ENCODE assay signal across 9 cellular contexts in genomic region chr1:109821221-109821669, GRCh38. TPM values are rescaled to one million over a fixed set of nuclear protein-coding genes. Genes with fewer than 3 reads are reported as not detected.
A peak's percentile ranks its signal among the peaks of the same experiment; 100 is the strongest.
DNase-seq lines count a peak whose midpoint lies in the region; FAIRE-seq and TF ChIP-seq lines count a peak whose summit lies in the region.
"Had no signal": no experiment of that assay in that cellular context is flagged by ENCODE, and none has a peak within 500 bp of the region (broad histone marks: within the 10 kb centered on the region; RNA-seq: fewer than 3 reads in every experiment).

No MANE protein-coding gene starts in this region.

- DNase-seq in GM10248 (ENCODE audit: extremely low spot score): peak; percentile 12
- DNase-seq in RKO (ENCODE audit: low spot score): peak; percentile 52
- DNase-seq in epidermal melanocyte (ENCODE audit: insufficient read length, low spot score): peak; percentile 84
- DNase-seq in posterior vena cava (ENCODE audit: low spot score): peak; percentile 95
- DNase-seq in NCI-H187 treated with DMSO at 0.1 percent for 48 hours (lab: John Stamatoyannopoulos, UW): no peak
- no peak for DNase-seq in NCI-H2171 (lab: John Stamatoyannopoulos, UW)
- no peak for DNase-seq in RPMI8226
- DNase-seq in GM12891 (ENCODE audit: insufficient read length, low spot score): no peak

- no peak for TF ChIP-seq CTCF in GM10248 (IDR thresholded peaks at IDR 0.05; ENCODE audit: control extremely low read depth, extremely low read depth, low read depth, missing control alignments)

- FAIRE-seq in GM12891 (lab: Jason Lieb, UNC): no peak

- CTCF ChIA-PET in GM10248 (lab: Yijun Ruan, JAX): interaction anchor here (1.3 to 1.4 kb wide), 2 partner anchors 30 to 181 kb away, joined by 3 to 6 read pairs; no protein-coding TSS in a partner anchor

- no peak for TF ChIP-seq POLR2A in GM12891 (IDR thresholded peaks at IDR 0.05; ENCODE audit: low read depth, low read length)

- intact Hi-C loops in posterior vena cava (cut with DNase I): loop anchor here (5.0 to 10.0 kb wide), 2 partner anchors 54 to 56 kb away; no protein-coding TSS in a partner anchor

- POLR2A ChIA-PET in GM10248 (lab: Yijun Ruan, JAX): no interaction called here

TF ChIP-seq in GM12891, 5 proteins besides CTCF, POLR2A, EP300 and RAD21:
- TF ChIP-seq SPI1 (IDR thresholded peaks at IDR 0.05; ENCODE audit: low read depth, low read length) (no peak), POU2F2 (IDR thresholded peaks at IDR 0.05; ENCODE audit: low read depth, low read length) (no peak), PAX5 (IDR thresholded peaks at IDR 0.05; ENCODE audit: insufficient read depth, low read length, severe bottlenecking) (no peak), TAF1 (IDR thresholded peaks at IDR 0.05; ENCODE audit: low read depth, low read length) (no peak)

RNA-seq across cellular contexts. Expression of gene EPS8L3, which starts 57.5 kb away (rescaled TPM):
- not detected for total RNA-seq in posterior vena cava
- not detected for polyA plus RNA-seq in GM12891 (2012; ENCODE audit: low read depth, missing spikeins)
- polyA plus RNA-seq: IgD-negative memory B cell had no signal

Comparison
In these comparisons a context has a peak if more than half of its experiments do, and no peak if none do; other contexts are left out.
1. DNase-seq: peak in GM10248 (single experiment), RKO (single experiment), epidermal melanocyte (single experiment) and posterior vena cava (single experiment); none in NCI-H187 treated with DMSO at 0.1 percent for 48 hours (single experiment), NCI-H2171 (single experiment), RPMI8226 (single experiment) and GM12891 (single experiment).